ENCODE assay signal across 1 cellular context in the genomic region with DNA sequence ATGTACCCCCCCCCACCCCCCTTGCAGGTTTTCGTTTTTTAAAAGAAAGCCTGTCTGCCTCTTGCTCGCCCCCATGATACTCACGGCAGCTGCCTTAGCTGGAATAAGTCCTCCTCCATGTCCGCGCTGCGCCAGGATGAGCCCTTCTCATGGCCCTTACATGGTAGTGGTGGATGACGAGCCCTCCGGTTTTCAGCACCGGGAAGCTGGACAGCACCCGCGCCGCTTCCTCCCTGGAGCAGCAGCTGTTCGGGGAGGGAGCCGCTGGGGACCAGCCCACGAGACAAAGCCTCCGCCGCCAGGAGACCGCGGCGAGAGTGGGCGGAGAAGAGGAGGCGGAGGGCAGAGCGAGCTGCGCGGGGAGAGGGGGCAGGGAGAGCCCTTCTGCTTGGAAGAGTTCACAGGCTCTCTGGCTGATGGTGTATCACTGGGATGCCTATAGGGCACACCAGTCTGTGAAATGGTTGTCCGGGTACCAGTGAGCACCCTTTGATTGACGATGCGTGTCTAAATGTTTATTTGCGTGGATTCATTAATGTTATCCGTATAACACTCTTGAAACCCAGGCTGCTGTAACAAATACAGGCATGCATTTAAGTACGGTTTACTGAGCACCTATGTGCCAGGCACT.
A peak's percentile ranks its signal among the peaks of the same experiment; 100 is the strongest.
TF ChIP-seq lines count a peak whose summit lies in the region.

A gene with protein sequence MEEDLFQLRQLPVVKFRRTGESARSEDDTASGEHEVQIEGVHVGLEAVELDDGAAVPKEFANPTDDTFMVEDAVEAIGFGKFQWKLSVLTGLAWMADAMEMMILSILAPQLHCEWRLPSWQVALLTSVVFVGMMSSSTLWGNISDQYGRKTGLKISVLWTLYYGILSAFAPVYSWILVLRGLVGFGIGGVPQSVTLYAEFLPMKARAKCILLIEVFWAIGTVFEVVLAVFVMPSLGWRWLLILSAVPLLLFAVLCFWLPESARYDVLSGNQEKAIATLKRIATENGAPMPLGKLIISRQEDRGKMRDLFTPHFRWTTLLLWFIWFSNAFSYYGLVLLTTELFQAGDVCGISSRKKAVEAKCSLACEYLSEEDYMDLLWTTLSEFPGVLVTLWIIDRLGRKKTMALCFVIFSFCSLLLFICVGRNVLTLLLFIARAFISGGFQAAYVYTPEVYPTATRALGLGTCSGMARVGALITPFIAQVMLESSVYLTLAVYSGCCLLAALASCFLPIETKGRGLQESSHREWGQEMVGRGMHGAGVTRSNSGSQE (minus strand): TSS at position 319 of the 631 bp plus-strand sequence. CDS start 200 bp downstream, at position 119.

TF ChIP-seq in WTC11, 78 proteins besides CTCF, POLR2A, EP300 and RAD21 (continued from another document and continues in another):
- TF ChIP-seq, protein P1, sequence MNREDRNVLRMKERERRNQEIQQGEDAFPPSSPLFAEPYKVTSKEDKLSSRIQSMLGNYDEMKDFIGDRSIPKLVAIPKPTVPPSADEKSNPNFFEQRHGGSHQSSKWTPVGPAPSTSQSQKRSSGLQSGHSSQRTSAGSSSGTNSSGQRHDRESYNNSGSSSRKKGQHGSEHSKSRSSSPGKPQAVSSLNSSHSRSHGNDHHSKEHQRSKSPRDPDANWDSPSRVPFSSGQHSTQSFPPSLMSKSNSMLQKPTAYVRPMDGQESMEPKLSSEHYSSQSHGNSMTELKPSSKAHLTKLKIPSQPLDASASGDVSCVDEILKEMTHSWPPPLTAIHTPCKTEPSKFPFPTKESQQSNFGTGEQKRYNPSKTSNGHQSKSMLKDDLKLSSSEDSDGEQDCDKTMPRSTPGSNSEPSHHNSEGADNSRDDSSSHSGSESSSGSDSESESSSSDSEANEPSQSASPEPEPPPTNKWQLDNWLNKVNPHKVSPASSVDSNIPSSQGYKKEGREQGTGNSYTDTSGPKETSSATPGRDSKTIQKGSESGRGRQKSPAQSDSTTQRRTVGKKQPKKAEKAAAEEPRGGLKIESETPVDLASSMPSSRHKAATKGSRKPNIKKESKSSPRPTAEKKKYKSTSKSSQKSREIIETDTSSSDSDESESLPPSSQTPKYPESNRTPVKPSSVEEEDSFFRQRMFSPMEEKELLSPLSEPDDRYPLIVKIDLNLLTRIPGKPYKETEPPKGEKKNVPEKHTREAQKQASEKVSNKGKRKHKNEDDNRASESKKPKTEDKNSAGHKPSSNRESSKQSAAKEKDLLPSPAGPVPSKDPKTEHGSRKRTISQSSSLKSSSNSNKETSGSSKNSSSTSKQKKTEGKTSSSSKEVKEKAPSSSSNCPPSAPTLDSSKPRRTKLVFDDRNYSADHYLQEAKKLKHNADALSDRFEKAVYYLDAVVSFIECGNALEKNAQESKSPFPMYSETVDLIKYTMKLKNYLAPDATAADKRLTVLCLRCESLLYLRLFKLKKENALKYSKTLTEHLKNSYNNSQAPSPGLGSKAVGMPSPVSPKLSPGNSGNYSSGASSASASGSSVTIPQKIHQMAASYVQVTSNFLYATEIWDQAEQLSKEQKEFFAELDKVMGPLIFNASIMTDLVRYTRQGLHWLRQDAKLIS (CRISPR knock-in tag; IDR thresholded peaks at IDR 0.05; ENCODE audit: borderline replicate concordance) = no peak
- TF ChIP-seq, protein P2, sequence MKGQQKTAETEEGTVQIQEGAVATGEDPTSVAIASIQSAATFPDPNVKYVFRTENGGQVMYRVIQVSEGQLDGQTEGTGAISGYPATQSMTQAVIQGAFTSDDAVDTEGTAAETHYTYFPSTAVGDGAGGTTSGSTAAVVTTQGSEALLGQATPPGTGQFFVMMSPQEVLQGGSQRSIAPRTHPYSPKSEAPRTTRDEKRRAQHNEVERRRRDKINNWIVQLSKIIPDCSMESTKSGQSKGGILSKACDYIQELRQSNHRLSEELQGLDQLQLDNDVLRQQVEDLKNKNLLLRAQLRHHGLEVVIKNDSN (CRISPR knock-in tag; IDR thresholded peaks at IDR 0.05) = peak; percentile 74; the same call in 1 of the 2 replicates
- TF ChIP-seq ZNF219 (CRISPR knock-in tag; IDR thresholded peaks at IDR 0.05; ENCODE audit: borderline replicate concordance) = peak; percentile 92; the same call in 1 of the 2 replicates
- peak; percentile 64; the same call in 1 of the 2 replicates for TF ChIP-seq GABPB1 (CRISPR knock-in tag; IDR thresholded peaks at IDR 0.05)
- TF ChIP-seq, protein P3, sequence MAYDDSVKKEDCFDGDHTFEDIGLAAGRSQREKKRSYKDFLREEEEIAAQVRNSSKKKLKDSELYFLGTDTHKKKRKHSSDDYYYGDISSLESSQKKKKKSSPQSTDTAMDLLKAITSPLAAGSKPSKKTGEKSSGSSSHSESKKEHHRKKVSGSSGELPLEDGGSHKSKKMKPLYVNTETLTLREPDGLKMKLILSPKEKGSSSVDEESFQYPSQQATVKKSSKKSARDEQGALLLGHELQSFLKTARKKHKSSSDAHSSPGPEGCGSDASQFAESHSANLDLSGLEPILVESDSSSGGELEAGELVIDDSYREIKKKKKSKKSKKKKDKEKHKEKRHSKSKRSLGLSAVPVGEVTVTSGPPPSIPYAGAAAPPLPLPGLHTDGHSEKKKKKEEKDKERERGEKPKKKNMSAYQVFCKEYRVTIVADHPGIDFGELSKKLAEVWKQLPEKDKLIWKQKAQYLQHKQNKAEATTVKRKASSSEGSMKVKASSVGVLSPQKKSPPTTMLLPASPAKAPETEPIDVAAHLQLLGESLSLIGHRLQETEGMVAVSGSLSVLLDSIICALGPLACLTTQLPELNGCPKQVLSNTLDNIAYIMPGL (CRISPR knock-in tag; IDR thresholded peaks at IDR 0.05) = 0 out of 2 replicates have a peak, but pooled peaks have one; percentile 48
- TF ChIP-seq, protein P4, sequence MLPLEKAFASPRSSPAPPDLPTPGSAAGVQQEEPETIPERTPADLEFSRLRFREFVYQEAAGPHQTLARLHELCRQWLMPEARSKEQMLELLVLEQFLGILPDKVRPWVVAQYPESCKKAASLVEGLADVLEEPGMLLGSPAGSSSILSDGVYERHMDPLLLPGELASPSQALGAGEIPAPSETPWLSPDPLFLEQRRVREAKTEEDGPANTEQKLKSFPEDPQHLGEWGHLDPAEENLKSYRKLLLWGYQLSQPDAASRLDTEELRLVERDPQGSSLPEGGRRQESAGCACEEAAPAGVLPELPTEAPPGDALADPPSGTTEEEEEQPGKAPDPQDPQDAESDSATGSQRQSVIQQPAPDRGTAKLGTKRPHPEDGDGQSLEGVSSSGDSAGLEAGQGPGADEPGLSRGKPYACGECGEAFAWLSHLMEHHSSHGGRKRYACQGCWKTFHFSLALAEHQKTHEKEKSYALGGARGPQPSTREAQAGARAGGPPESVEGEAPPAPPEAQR (CRISPR knock-in tag; IDR thresholded peaks at IDR 0.05) = no peak
- no peak for TF ChIP-seq JAZF1 (CRISPR knock-in tag; IDR thresholded peaks at IDR 0.05)
- peak; percentile 90 for TF ChIP-seq RELA (CRISPR knock-in tag; IDR thresholded peaks at IDR 0.05; ENCODE audit: borderline replicate concordance)
- TF ChIP-seq, protein P5, sequence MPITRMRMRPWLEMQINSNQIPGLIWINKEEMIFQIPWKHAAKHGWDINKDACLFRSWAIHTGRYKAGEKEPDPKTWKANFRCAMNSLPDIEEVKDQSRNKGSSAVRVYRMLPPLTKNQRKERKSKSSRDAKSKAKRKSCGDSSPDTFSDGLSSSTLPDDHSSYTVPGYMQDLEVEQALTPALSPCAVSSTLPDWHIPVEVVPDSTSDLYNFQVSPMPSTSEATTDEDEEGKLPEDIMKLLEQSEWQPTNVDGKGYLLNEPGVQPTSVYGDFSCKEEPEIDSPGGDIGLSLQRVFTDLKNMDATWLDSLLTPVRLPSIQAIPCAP (CRISPR knock-in tag; IDR thresholded peaks at IDR 0.05) = peak; percentile 80
- TF ChIP-seq KAT7 (CRISPR knock-in tag; IDR thresholded peaks at IDR 0.05; ENCODE audit: borderline replicate concordance) = peak; percentile 95
- TF ChIP-seq, protein P6, sequence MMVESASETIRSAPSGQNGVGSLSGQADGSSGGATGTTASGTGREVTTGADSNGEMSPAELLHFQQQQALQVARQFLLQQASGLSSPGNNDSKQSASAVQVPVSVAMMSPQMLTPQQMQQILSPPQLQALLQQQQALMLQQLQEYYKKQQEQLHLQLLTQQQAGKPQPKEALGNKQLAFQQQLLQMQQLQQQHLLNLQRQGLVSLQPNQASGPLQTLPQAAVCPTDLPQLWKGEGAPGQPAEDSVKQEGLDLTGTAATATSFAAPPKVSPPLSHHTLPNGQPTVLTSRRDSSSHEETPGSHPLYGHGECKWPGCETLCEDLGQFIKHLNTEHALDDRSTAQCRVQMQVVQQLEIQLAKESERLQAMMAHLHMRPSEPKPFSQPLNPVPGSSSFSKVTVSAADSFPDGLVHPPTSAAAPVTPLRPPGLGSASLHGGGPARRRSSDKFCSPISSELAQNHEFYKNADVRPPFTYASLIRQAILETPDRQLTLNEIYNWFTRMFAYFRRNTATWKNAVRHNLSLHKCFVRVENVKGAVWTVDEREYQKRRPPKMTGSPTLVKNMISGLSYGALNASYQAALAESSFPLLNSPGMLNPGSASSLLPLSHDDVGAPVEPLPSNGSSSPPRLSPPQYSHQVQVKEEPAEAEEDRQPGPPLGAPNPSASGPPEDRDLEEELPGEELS (CRISPR knock-in tag; IDR thresholded peaks at IDR 0.05) = peak; percentile 98
- peak; percentile 95 for TF ChIP-seq SMAD3 (CRISPR knock-in tag; IDR thresholded peaks at IDR 0.05; ENCODE audit: borderline replicate concordance)
- peak; percentile 78; the same call in 1 of the 2 replicates for TF ChIP-seq CREM (CRISPR knock-in tag; IDR thresholded peaks at IDR 0.05)
- TF ChIP-seq ZNF671 (CRISPR knock-in tag; IDR thresholded peaks at IDR 0.05) = no peak
- TF ChIP-seq GTF2I (CRISPR knock-in tag; conservative IDR thresholded peaks at IDR 0.05) = no peak
- TF ChIP-seq ETV6 (CRISPR knock-in tag; IDR thresholded peaks at IDR 0.05) = peak; percentile 97
- TF ChIP-seq CBFB (CRISPR knock-in tag; IDR thresholded peaks at IDR 0.05; ENCODE audit: low read depth) = 0 out of 2 replicates have a peak, but pooled peaks have one; percentile 73
- peak; percentile 67; the same call in 1 of the 2 replicates for TF ChIP-seq JUN (CRISPR knock-in tag; IDR thresholded peaks at IDR 0.05)
- TF ChIP-seq, protein P7, sequence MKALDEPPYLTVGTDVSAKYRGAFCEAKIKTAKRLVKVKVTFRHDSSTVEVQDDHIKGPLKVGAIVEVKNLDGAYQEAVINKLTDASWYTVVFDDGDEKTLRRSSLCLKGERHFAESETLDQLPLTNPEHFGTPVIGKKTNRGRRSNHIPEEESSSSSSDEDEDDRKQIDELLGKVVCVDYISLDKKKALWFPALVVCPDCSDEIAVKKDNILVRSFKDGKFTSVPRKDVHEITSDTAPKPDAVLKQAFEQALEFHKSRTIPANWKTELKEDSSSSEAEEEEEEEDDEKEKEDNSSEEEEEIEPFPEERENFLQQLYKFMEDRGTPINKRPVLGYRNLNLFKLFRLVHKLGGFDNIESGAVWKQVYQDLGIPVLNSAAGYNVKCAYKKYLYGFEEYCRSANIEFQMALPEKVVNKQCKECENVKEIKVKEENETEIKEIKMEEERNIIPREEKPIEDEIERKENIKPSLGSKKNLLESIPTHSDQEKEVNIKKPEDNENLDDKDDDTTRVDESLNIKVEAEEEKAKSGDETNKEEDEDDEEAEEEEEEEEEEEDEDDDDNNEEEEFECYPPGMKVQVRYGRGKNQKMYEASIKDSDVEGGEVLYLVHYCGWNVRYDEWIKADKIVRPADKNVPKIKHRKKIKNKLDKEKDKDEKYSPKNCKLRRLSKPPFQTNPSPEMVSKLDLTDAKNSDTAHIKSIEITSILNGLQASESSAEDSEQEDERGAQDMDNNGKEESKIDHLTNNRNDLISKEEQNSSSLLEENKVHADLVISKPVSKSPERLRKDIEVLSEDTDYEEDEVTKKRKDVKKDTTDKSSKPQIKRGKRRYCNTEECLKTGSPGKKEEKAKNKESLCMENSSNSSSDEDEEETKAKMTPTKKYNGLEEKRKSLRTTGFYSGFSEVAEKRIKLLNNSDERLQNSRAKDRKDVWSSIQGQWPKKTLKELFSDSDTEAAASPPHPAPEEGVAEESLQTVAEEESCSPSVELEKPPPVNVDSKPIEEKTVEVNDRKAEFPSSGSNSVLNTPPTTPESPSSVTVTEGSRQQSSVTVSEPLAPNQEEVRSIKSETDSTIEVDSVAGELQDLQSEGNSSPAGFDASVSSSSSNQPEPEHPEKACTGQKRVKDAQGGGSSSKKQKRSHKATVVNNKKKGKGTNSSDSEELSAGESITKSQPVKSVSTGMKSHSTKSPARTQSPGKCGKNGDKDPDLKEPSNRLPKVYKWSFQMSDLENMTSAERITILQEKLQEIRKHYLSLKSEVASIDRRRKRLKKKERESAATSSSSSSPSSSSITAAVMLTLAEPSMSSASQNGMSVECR (CRISPR knock-in tag; IDR thresholded peaks at IDR 0.05; ENCODE audit: borderline replicate concordance) = peak; percentile 99
- TF ChIP-seq, protein P8, sequence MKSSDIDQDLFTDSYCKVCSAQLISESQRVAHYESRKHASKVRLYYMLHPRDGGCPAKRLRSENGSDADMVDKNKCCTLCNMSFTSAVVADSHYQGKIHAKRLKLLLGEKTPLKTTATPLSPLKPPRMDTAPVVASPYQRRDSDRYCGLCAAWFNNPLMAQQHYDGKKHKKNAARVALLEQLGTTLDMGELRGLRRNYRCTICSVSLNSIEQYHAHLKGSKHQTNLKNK (CRISPR knock-in tag; IDR thresholded peaks at IDR 0.05) = no peak
- TF ChIP-seq, protein P9, sequence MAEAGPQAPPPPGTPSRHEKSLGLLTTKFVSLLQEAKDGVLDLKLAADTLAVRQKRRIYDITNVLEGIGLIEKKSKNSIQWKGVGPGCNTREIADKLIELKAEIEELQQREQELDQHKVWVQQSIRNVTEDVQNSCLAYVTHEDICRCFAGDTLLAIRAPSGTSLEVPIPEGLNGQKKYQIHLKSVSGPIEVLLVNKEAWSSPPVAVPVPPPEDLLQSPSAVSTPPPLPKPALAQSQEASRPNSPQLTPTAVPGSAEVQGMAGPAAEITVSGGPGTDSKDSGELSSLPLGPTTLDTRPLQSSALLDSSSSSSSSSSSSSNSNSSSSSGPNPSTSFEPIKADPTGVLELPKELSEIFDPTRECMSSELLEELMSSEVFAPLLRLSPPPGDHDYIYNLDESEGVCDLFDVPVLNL (CRISPR knock-in tag; IDR thresholded peaks at IDR 0.05; ENCODE audit: borderline replicate concordance, low read depth) = no peak; the same call in 1 of the 2 replicates
- no peak for TF ChIP-seq PRRX2 (CRISPR knock-in tag; IDR thresholded peaks at IDR 0.05)
- TF ChIP-seq ZNF416 (CRISPR knock-in tag; IDR thresholded peaks at IDR 0.05) = no peak
- TF ChIP-seq, protein P10, sequence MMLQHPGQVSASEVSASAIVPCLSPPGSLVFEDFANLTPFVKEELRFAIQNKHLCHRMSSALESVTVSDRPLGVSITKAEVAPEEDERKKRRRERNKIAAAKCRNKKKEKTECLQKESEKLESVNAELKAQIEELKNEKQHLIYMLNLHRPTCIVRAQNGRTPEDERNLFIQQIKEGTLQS (CRISPR knock-in tag; conservative IDR thresholded peaks at IDR 0.05) = no peak
- TF ChIP-seq NR3C1 (CRISPR knock-in tag; conservative IDR thresholded peaks at IDR 0.05; ENCODE audit: low read depth) = peak; percentile 80; the same call in 1 of the 2 replicates
- TF ChIP-seq, protein P11, sequence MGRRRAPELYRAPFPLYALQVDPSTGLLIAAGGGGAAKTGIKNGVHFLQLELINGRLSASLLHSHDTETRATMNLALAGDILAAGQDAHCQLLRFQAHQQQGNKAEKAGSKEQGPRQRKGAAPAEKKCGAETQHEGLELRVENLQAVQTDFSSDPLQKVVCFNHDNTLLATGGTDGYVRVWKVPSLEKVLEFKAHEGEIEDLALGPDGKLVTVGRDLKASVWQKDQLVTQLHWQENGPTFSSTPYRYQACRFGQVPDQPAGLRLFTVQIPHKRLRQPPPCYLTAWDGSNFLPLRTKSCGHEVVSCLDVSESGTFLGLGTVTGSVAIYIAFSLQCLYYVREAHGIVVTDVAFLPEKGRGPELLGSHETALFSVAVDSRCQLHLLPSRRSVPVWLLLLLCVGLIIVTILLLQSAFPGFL (CRISPR knock-in tag; IDR thresholded peaks at IDR 0.05; ENCODE audit: borderline replicate concordance) = 0 out of 2 replicates have a peak, but pooled peaks have one; percentile 75
- no peak for TF ChIP-seq GRHL2 (CRISPR knock-in tag; IDR thresholded peaks at IDR 0.05; ENCODE audit: insufficient replicate concordance, severe bottlenecking)
